ENCODE assay signal across 10 cellular contexts in the genomic region with DNA sequence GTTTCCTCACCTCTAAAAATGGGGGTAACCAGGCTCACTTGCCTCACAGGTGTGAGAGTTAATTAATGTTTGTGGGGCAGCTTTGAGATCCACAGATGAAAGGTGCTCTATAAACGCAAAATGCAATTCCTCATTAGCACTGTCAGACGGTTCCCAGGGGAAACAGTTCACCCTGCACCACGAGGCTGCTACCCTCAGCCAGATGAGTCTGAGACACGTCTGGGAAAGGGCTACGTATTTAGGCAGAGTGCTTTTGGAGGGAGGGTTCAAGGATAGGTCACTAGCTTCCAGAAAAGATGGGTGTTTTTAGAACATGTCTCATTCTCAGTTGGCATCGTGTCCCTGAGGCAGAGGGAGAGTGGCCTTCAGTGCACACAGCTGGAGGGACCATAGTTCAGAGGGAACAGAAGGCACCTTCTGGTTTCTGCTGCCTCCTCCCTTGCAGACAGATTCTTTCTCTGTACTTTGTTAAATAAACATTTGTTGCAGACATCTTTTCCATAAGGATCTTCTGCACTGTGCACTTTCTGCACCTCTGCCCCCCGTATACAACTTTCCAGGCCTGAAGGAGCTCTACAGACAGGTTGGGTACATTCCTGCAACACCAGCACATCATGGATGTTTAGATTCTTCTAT.
DNase-seq lines count a peak whose midpoint lies in the region; ATAC-seq and TF ChIP-seq lines count a peak whose summit lies in the region.
"Had no signal": no experiment of that assay in that cellular context is flagged by ENCODE, and none has a peak within 500 bp of the region (broad histone marks: within the 10 kb centered on the region; RNA-seq: fewer than 3 reads in every experiment).

No MANE protein-coding gene starts in this region.

- ATAC-seq in HG02678 (IDR thresholded peaks at IDR 0.05; ENCODE audit: unreplicated experiment), result peak; percentile 18
- no peak for ATAC-seq in GM18505 (IDR thresholded peaks at IDR 0.05; ENCODE audit: unreplicated experiment)
- no peak for ATAC-seq in GM19328 (IDR thresholded peaks at IDR 0.05; ENCODE audit: unreplicated experiment)

- H3K27ac ChIP-seq in AG04450 (ENCODE audit: low read depth, low read length) (peak overlapping the region; percentile 100), ascending aorta (peak overlapping the region; percentile 74 to 86)

- H3K9me3 ChIP-seq in AG04450 (ENCODE audit: control insufficient read depth, insufficient read depth, low read length), result peaks cover 2% of the 10 kb centered on the region; the same call in 1 of the 2 replicates
- peaks cover 0 to 6% of the 10 kb centered on the region in 2 donors for H3K9me3 ChIP-seq in ascending aorta

- CTCF ChIA-PET in AG04450 (lab: Charles Lee), result no interaction called here

- intact Hi-C loops in ascending aorta (cut with DNase I), result loop anchor here (5.0 kb wide), 1 partner anchor 79 kb away; no protein-coding TSS in a partner anchor

- POLR2A ChIA-PET in AG04450 (lab: Yijun Ruan, JAX), result interaction anchor here (0.7 to 2.0 kb wide), 5 partner anchors 28 to 274 kb away, joined by 3 to 11 read pairs (median 4); no protein-coding TSS in a partner anchor

- H3K4me3 ChIP-seq in AG04450 (ENCODE audit: low read depth, low read length) (no peak overlapping the region; the same call in 1 of the 2 replicates), ascending aorta (no peak overlapping the region)

- no peaks in the 10 kb centered on the region for H3K36me3 ChIP-seq in ascending aorta

- H3K27me3 ChIP-seq in AG04450 (ENCODE audit: control insufficient read depth, insufficient read depth, low read length), result no peaks in the 10 kb centered on the region
- no peaks in the 10 kb centered on the region for H3K27me3 ChIP-seq in ascending aorta

- no peak for TF ChIP-seq CTCF in AG04450 (IDR thresholded peaks at IDR 0.05; ENCODE audit: low read depth, low read length)
- no peak for TF ChIP-seq CTCF in ascending aorta (IDR thresholded peaks at IDR 0.05)

- H3K4me1 ChIP-seq in ascending aorta, result peaks cover 0 to 2% of the 10 kb centered on the region in 2 donors

- no peak for TF ChIP-seq POLR2A in GM18505 (IDR thresholded peaks at IDR 0.05; ENCODE audit: borderline replicate concordance, extremely low read depth, insufficient read depth, insufficient read length)

- DNase-seq in AG04450 (ENCODE audit: low read depth, low spot score) (peak; percentile 26), ascending aorta (ENCODE audit: low spot score in 2 of 2) (no peak), myocyte (ENCODE audit: low read depth) (peak; percentile 75), HPDE6-E6E7 (ENCODE audit: extremely low spot score) (no peak), occipital lobe (lab: John Stamatoyannopoulos, UW) (no peak)
- DNase-seq: NCI-H2081, posterior cingulate gyrus had no signal

Comparison
In these comparisons a context has a peak if more than half of its experiments do, and no peak if none do; other contexts are left out.
1. DNase-seq: peak in AG04450 (single experiment) and myocyte (single experiment); none in ascending aorta (0 of 2), HPDE6-E6E7 (single experiment) and occipital lobe (single experiment).